In the genomic region with DNA sequence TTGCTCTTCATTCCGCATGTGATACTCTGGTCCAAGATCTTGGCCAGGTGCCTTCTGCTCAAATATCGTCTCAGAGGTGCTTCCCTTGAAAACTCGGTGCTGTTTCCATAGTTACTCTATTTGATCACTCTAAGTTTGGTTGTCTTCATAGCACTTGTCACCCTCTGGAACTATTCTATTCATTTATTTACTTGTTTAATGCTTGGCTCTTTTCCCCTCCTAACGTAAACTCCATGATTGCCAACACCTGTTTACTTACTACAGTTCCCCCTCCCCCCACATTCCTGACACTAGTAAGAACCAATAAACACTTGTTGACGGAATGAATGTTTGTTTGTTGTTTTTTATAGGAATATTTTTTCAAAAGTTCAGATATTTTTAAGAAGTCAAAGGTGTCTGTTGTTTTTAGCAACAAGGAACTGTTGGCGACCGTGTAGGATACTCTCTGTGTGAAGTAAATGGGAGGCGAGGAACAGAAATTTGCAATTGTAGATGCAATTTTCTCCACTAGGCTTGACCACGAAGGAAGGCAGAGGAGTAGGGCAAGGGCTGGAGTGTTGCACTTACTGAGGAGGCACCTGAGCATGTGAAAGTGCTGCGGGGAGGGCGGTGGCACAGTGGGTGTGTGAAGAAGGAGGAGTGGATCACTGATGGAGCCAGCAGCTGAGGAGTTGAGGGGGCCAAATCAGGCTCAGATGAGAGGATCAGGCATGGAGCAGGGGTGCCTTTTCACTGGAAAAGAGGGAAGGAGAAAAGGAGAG, we compare ENCODE assay signal across 29 cellular contexts. TPM values are rescaled to one million over a fixed set of nuclear protein-coding genes. Genes with fewer than 3 reads are reported as not detected.
"Had no signal": no experiment of that assay in that cellular context is flagged by ENCODE, and none has a peak within 500 bp of the region (broad histone marks: within the 10 kb centered on the region; RNA-seq: fewer than 3 reads in every experiment).

No MANE protein-coding gene starts in this region.

- H3K4me1 ChIP-seq: ascending aorta, right lobe of liver had no signal

- DNase-seq: activated CD4-positive, alpha-beta T cell treated with anti-CD3 and anti-CD28 coated beads for 1 hour; activated CD8-positive, alpha-beta memory T cell treated with anti-CD3 and anti-CD28 coated beads for 24 hours; activated CD8-positive, alpha-beta memory T cell treated with anti-CD3 and anti-CD28 coated beads, Interleukin-2, amount 50 U/mL, for 4 hours; activated T-cell treated with anti-CD3 and anti-CD28 coated beads, Interleukin-2, amount 50 U/mL, for 24 hours; brain microvascular endothelial cell; central memory CD4-positive, alpha-beta T cell; dermis blood vessel endothelial cell; effector CD8-positive, alpha-beta T cell; foreskin melanocyte; glutamatergic neuron; left ventricle myocardium superior; mammary epithelial cell; midbrain; occipital lobe; posterior cingulate gyrus; right lobe of liver; stimulated activated CD4-positive, alpha-beta T cell treated with anti-CD3 and anti-CD28 coated beads, Interleukin-1b, Interleukin-23, amount 100 ng/mL, for 48 hours; stimulated activated naive CD8-positive, alpha-beta T cell treated with anti-CD3 and anti-CD28 coated beads, Interleukin-15, amount 100 ng/mL, for 72 hours; tibial artery; WERI-Rb-1 had no signal

- H3K4me1 Mint-ChIP-seq: stimulated activated naive CD8-positive, alpha-beta T cell treated with anti-CD3 and anti-CD28 coated beads, Interleukin-15, amount 100 ng/mL, for 72 hours had no signal

- H3K27ac ChIP-seq: ascending aorta, brain microvascular endothelial cell, hepatocyte, right lobe of liver, skin epidermis, tibial artery, WERI-Rb-1 had no signal

- H3K36me3 Mint-ChIP-seq: activated naive CD4-positive, alpha-beta T cell treated with anti-CD3 and anti-CD28 coated beads, Interleukin-2, amount 50 U/mL, for 72 hours; natural killer cell treated with Interleukin-12 subunit alpha and Interleukin-12 subunit beta and Interleukin-15 and Interleukin-18, amount 100 ng/mL, for 72 hours; stimulated activated effector memory CD8-positive, alpha-beta T cell treated with anti-CD3 and anti-CD28 coated beads, Interleukin-12 subunit alpha, Interleukin-12 subunit beta, amount 100 ng/mL, for 72 hours had no signal

- H3K4me3 Mint-ChIP-seq: activated T-cell treated with anti-CD3 and anti-CD28 coated beads, Interleukin-2, amount 50 U/mL, for 24 hours; activated T-helper 17 cell treated with anti-CD3 and anti-CD28 coated beads, Interleukin-2, amount 50 U/mL, for 72 hours; natural killer cell treated with Interleukin-12 subunit alpha and Interleukin-12 subunit beta and Interleukin-15 and Interleukin-18, amount 100 ng/mL, for 72 hours; stimulated activated effector memory CD8-positive, alpha-beta T cell treated with anti-CD3 and anti-CD28 coated beads, Interleukin-12 subunit alpha, Interleukin-12 subunit beta, amount 100 ng/mL, for 72 hours; stimulated activated naive CD8-positive, alpha-beta T cell treated with anti-CD3 and anti-CD28 coated beads, Interleukin-15, amount 100 ng/mL, for 72 hours had no signal

- H3K27me3 ChIP-seq: ascending aorta, brain microvascular endothelial cell, hepatocyte, right lobe of liver, tibial artery had no signal

- H3K9me3 ChIP-seq: ascending aorta, right lobe of liver had no signal

- H3K27ac Mint-ChIP-seq: activated naive CD4-positive, alpha-beta T cell treated with anti-CD3 and anti-CD28 coated beads, Interleukin-2, amount 50 U/mL, for 72 hours; activated T-cell treated with anti-CD3 and anti-CD28 coated beads, Interleukin-2, amount 50 U/mL, for 24 hours; activated T-helper 17 cell treated with anti-CD3 and anti-CD28 coated beads, Interleukin-2, amount 50 U/mL, for 72 hours; natural killer cell treated with Interleukin-12 subunit alpha and Interleukin-12 subunit beta and Interleukin-15 and Interleukin-18, amount 100 ng/mL, for 72 hours; stimulated activated effector memory CD8-positive, alpha-beta T cell treated with anti-CD3 and anti-CD28 coated beads, Interleukin-12 subunit alpha, Interleukin-12 subunit beta, amount 100 ng/mL, for 72 hours; stimulated activated naive CD8-positive, alpha-beta T cell treated with anti-CD3 and anti-CD28 coated beads, Interleukin-15, amount 100 ng/mL, for 72 hours had no signal

- H3K36me3 ChIP-seq: ascending aorta, brain microvascular endothelial cell, right lobe of liver, tibial artery, WERI-Rb-1 had no signal

- H3K9me3 Mint-ChIP-seq: activated naive CD4-positive, alpha-beta T cell treated with anti-CD3 and anti-CD28 coated beads, Interleukin-2, amount 50 U/mL, for 72 hours; activated T-cell treated with anti-CD3 and anti-CD28 coated beads, Interleukin-2, amount 50 U/mL, for 24 hours; activated T-helper 17 cell treated with anti-CD3 and anti-CD28 coated beads, Interleukin-2, amount 50 U/mL, for 72 hours; natural killer cell treated with Interleukin-12 subunit alpha and Interleukin-12 subunit beta and Interleukin-15 and Interleukin-18, amount 100 ng/mL, for 72 hours; stimulated activated effector memory CD8-positive, alpha-beta T cell treated with anti-CD3 and anti-CD28 coated beads, Interleukin-12 subunit alpha, Interleukin-12 subunit beta, amount 100 ng/mL, for 72 hours; stimulated activated naive CD8-positive, alpha-beta T cell treated with anti-CD3 and anti-CD28 coated beads, Interleukin-15, amount 100 ng/mL, for 72 hours had no signal

- H3K4me3 ChIP-seq: ascending aorta, hepatocyte, right lobe of liver, skin epidermis, tibial artery had no signal

RNA-seq across cellular contexts. Expression of a gene that starts 48.4 kb away (rescaled TPM):
- total RNA-seq: activated naive CD4-positive, alpha-beta T cell treated with anti-CD3 and anti-CD28 coated beads, Interleukin-2, amount 50 U/mL, for 72 hours; activated T-helper 17 cell treated with anti-CD3 and anti-CD28 coated beads, Interleukin-2, amount 50 U/mL, for 72 hours; ascending aorta; dermis blood vessel endothelial cell; left ventricle myocardium superior; mammary epithelial cell; natural killer cell treated with Interleukin-12 subunit alpha and Interleukin-12 subunit beta and Interleukin-15 and Interleukin-18, amount 100 ng/mL, for 72 hours; right lobe of liver; ureter had no signal
- polyA plus RNA-seq: esophagus, mammary epithelial cell had no signal
